Comparison of ENCODE assay signal across 9 cellular contexts in genomic region chr7:87574630-87575029, GRCh38.
DNase-seq lines count a peak whose midpoint lies in the region; ATAC-seq and TF ChIP-seq lines count a peak whose summit lies in the region.
"Had no signal": no experiment of that assay in that cellular context is flagged by ENCODE, and none has a peak within 500 bp of the region (broad histone marks: within the 10 kb centered on the region; RNA-seq: fewer than 3 reads in every experiment).

No MANE protein-coding gene starts in this region.

- H3K9me3 ChIP-seq in tibial artery = no peaks in the 10 kb centered on the region

- no peaks in the 10 kb centered on the region for H3K27me3 ChIP-seq in tibial artery

- no peaks in the 10 kb centered on the region for H3K4me1 ChIP-seq in tibial artery

- peak; percentile 76 for ATAC-seq in GM19351 (IDR thresholded peaks at IDR 0.05; ENCODE audit: unreplicated experiment)
- ATAC-seq in GM19023 (IDR thresholded peaks at IDR 0.05; ENCODE audit: unreplicated experiment) = no peak

- DNase-seq in ACHN = peak; percentile 74
- peak; percentile 93 for DNase-seq in RKO (ENCODE audit: low spot score)
- DNase-seq in foreskin fibroblast = peak; percentile 32 to 54
- no peak for DNase-seq in tibial artery
- DNase-seq in NCI-H1930 (lab: John Stamatoyannopoulos, UW) = no peak
- DNase-seq in GOT3 (lab: John Stamatoyannopoulos, UW) = no peak
- DNase-seq: activated naive CD8-positive, alpha-beta T cell treated with anti-CD3 and anti-CD28 coated beads, Interleukin-2, amount 10 ng/mL, durations not matched to agents 7 days and 5 days had no signal

- no peaks in the 10 kb centered on the region for H3K36me3 ChIP-seq in tibial artery

- H3K27ac ChIP-seq in tibial artery = no peak overlapping the region

- TF ChIP-seq CTCF in foreskin fibroblast (IDR thresholded peaks at IDR 0.05; ENCODE audit: low read depth, low read length) (no peak), tibial artery (IDR thresholded peaks at IDR 0.05) (no peak)

- H3K4me3 ChIP-seq in foreskin fibroblast (ENCODE audit: low read depth in 1 of 2, low read length in 2 of 2) (no peak overlapping the region), tibial artery (no peak overlapping the region)

- in situ Hi-C loops in ACHN (cut with HindIII; ENCODE audit: low pct_ligation_motif_present, low pct_unique_long_range_greater_than_20kb, low sequenced_read_pairs) = no loop called here

- intact Hi-C loops in tibial artery (cut with DNase I; ENCODE audit: low total_unique reads) = no loop called here

Comparison
In these comparisons a context has a peak if more than half of its experiments do, and no peak if none do; other contexts are left out.
1. DNase-seq: peak in ACHN (single experiment), RKO (single experiment) and foreskin fibroblast (2 of 2); none in tibial artery (0 of 2), NCI-H1930 (0 of 2) and GOT3 (single experiment).